ENCODE assay signal across 25 cellular contexts in the genomic region with DNA sequence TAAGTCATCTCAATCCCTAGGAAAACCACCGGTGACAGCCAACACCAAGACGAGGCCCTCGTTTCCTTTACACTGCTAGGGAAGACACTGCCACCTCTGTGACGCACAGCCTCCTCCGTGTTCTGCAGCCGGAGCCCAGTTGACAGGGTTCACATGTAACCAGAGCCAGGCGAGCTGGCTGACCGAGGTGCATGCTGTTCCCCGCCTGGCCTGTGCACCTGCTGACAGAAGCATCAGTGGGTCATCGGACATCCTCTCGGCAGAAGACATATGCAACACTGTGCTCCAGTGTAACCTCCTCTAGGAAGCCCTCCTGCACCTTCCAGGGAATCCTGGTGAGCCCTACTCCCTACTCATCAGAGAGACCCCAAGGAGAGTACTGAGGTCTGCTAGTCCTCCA.
"Had no signal": no experiment of that assay in that cellular context is flagged by ENCODE, and none has a peak within 500 bp of the region (broad histone marks: within the 10 kb centered on the region; RNA-seq: fewer than 3 reads in every experiment).

No MANE protein-coding gene starts in this region.

- H3K4me2 ChIP-seq: neural progenitor cell had no signal

- H3K4me3 ChIP-seq: left ventricle myocardium inferior, lung, neural progenitor cell, ovary, prostate gland, skin epidermis, suprapubic skin, thoracic aorta, tibial artery, uterus had no signal

- H3K9me3 ChIP-seq: left ventricle myocardium inferior, ovary, prostate gland, suprapubic skin, thoracic aorta, tibial artery, uterus had no signal

- H3K4me1 ChIP-seq: left ventricle myocardium inferior, neural progenitor cell, prostate gland, suprapubic skin, tibial artery, uterus had no signal

- ATAC-seq: natural killer cell, sciatic nerve had no signal

- H3K27ac Mint-ChIP-seq: mesothelial cell of epicardium; natural killer cell; neural progenitor cell; stimulated activated naive CD8-positive, alpha-beta T cell treated with anti-CD3 and anti-CD28 coated beads, Interleukin-15, Interleukin-2, amounts not matched to agents 100 ng/mL and 50 ng/mL, for 24 hours had no signal

- H3K4me1 Mint-ChIP-seq: natural killer cell, nephron progenitor cell, neural progenitor cell had no signal

- H3K4me3 Mint-ChIP-seq: mesothelial cell of epicardium; natural killer cell; nephron progenitor cell; neural progenitor cell; stimulated activated naive CD8-positive, alpha-beta T cell treated with anti-CD3 and anti-CD28 coated beads, Interleukin-15, Interleukin-2, amounts not matched to agents 100 ng/mL and 50 ng/mL, for 24 hours had no signal

- H3K27me3 ChIP-seq: neural progenitor cell, suprapubic skin, tibial artery, uterus had no signal

- H3K9me3 Mint-ChIP-seq: natural killer cell; neural progenitor cell; stimulated activated naive CD8-positive, alpha-beta T cell treated with anti-CD3 and anti-CD28 coated beads, Interleukin-15, Interleukin-2, amounts not matched to agents 100 ng/mL and 50 ng/mL, for 24 hours had no signal

- H3K36me3 Mint-ChIP-seq: natural killer cell had no signal

- DNase-seq: islet precursor cell; left ventricle myocardium inferior; mesendoderm; naive B cell; natural killer cell; nephron progenitor cell; ovary; retina; stimulated activated CD4-positive, alpha-beta T cell treated with anti-CD3 and anti-CD28 coated beads, Interleukin-12 subunit alpha, Interleukin-12 subunit beta, amount 100 ng/mL, for 4 hours; stimulated activated CD4-positive, alpha-beta T cell treated with anti-CD3 and anti-CD28 coated beads, Interleukin-15, amount 100 ng/mL, for 24 hours; stimulated activated CD4-positive, alpha-beta T cell treated with anti-CD3 and anti-CD28 coated beads, Interleukin-2, amount 100 ng/mL, for 24 hours; stimulated activated CD4-positive, alpha-beta T cell treated with anti-CD3 and anti-CD28 coated beads, Interleukin-4, amount 100 ng/mL, for 1 hour; stimulated activated naive CD4-positive, alpha-beta T cell; tibial artery; trophoblast cell; uterus had no signal

- H3K36me3 ChIP-seq: left ventricle myocardium inferior, neural progenitor cell, ovary, prostate gland, suprapubic skin, thoracic aorta, uterus had no signal

- H2AFZ ChIP-seq: neural progenitor cell had no signal

- H3K27ac ChIP-seq: left ventricle myocardium inferior, neural progenitor cell, ovary, prostate gland, skin epidermis, suprapubic skin, thoracic aorta, tibial artery, uterus had no signal

- H3K27me3 Mint-ChIP-seq: naive B cell; stimulated activated naive CD8-positive, alpha-beta T cell treated with anti-CD3 and anti-CD28 coated beads, Interleukin-15, Interleukin-2, amounts not matched to agents 100 ng/mL and 50 ng/mL, for 24 hours had no signal
